In genomic region chr1:104621221-104621620, GRCh38 we compare ENCODE assay signal across 35 cellular contexts.
DNase-seq lines count a peak whose midpoint lies in the region; ATAC-seq, FAIRE-seq and TF ChIP-seq lines count a peak whose summit lies in the region.
"Had no signal": no experiment of that assay in that cellular context is flagged by ENCODE, and none has a peak within 500 bp of the region (broad histone marks: within the 10 kb centered on the region; RNA-seq: fewer than 3 reads in every experiment).

No MANE protein-coding gene starts in this region.

- H3K27ac ChIP-seq in OCI-LY1 (ENCODE audit: low read depth, low read length, poor library complexity, severe bottlenecking) (no peak overlapping the region), endodermal cell (ENCODE audit: low read depth, low read length) (no peak overlapping the region), mesendoderm (ENCODE audit: low read depth, low read length) (peak overlapping the region; percentile 91), pancreas (no peak overlapping the region), ascending aorta (no peak overlapping the region)
- H3K27ac ChIP-seq: 22Rv1; A549; BLaER1; BLaER1 treated with 17β-estradiol and CSF1 and Interleukin-3, amounts not matched to agents 10 nM and 100 nM; C4-2B had no signal

- H2BK120ac ChIP-seq in mesendoderm (ENCODE audit: low read depth, low read length): no peak overlapping the region

- no peak overlapping the region for H3K4ac ChIP-seq in mesendoderm (ENCODE audit: low read depth, low read length)

- no peak for ATAC-seq in pancreas
- ATAC-seq in activated T-cell treated with anti-CD3 and anti-CD28 coated beads, Interleukin-2, amount 50 U/mL, for 4 hours: no peak
- ATAC-seq: A549; CD8-positive, alpha-beta T cell had no signal

- H2BK5ac ChIP-seq in mesendoderm (ENCODE audit: low read length): no peak overlapping the region

- H4K5ac ChIP-seq in mesendoderm (ENCODE audit: low read length): no peak overlapping the region

- no peak for TF ChIP-seq CTCF in OCI-LY1 (IDR thresholded peaks at IDR 0.05; ENCODE audit: low read length)
- no peak for TF ChIP-seq CTCF in endodermal cell (conservative IDR thresholded peaks at IDR 0.05)
- TF ChIP-seq CTCF in pancreas (IDR thresholded peaks at IDR 0.05): no peak
- no peak for TF ChIP-seq CTCF in ascending aorta (IDR thresholded peaks at IDR 0.05)

- 36% methylated on average over 2 of the region's 2 CpGs; no CpG with 5 or more reads in 1 of the 2 experiments for WGBS in endodermal cell (ENCODE audit: insufficient coverage in 1 of 2, insufficient read length in 1 of 2), 2 experiments
- no CpG with 5 or more reads among the region's 2 CpGs for WGBS in mesendoderm (ENCODE audit: extremely low coverage, insufficient coverage, low lambda C conversion rate)
- WGBS in pancreas, 2 donors: 49 to 57% methylated on average over 2 of the region's 2 CpGs

- no peak overlapping the region for H2AK5ac ChIP-seq in mesendoderm (ENCODE audit: low read length)

- no peaks in the 10 kb centered on the region for H4K20me1 ChIP-seq in OCI-LY1 (ENCODE audit: insufficient read depth, low read length)
- H4K20me1 ChIP-seq: BLaER1; BLaER1 treated with 17β-estradiol and CSF1 and Interleukin-3, amounts not matched to agents 10 nM and 100 nM had no signal

- H3K9ac ChIP-seq in OCI-LY1 (ENCODE audit: low read length): no peak overlapping the region
- no peak overlapping the region for H3K9ac ChIP-seq in endodermal cell (ENCODE audit: extremely low read depth, low read length, poor library complexity, severe bottlenecking)
- H3K9ac ChIP-seq in mesendoderm (ENCODE audit: low read length): no peak overlapping the region
- H3K9ac ChIP-seq: BLaER1; BLaER1 treated with 17β-estradiol and CSF1 and Interleukin-3, amounts not matched to agents 10 nM and 100 nM had no signal

- no peaks in the 10 kb centered on the region for H3K27me3 Mint-ChIP-seq in endodermal cell (ENCODE audit: insufficient read depth)
- H3K27me3 Mint-ChIP-seq in activated T-cell treated with anti-CD3 and anti-CD28 coated beads, Interleukin-2, amount 50 U/mL, for 4 hours (ENCODE audit: low read depth): no peaks in the 10 kb centered on the region
- H3K27me3 Mint-ChIP-seq: B cell; CD4-positive, alpha-beta memory T cell; CD4-positive, alpha-beta T cell; CD4-positive, CD25-positive, alpha-beta regulatory T cell had no signal

- H3K9me3 Mint-ChIP-seq in endodermal cell: peaks cover 36% of the 10 kb centered on the region
- H3K9me3 Mint-ChIP-seq in activated T-cell treated with anti-CD3 and anti-CD28 coated beads, Interleukin-2, amount 50 U/mL, for 4 hours: peaks cover 32% of the 10 kb centered on the region

- H3K4me2 ChIP-seq in OCI-LY1 (ENCODE audit: low read length) (no peak overlapping the region), mesendoderm (ENCODE audit: low read length) (no peak overlapping the region)
- H3K4me2 ChIP-seq: A549; BLaER1; BLaER1 treated with 17β-estradiol and CSF1 and Interleukin-3, amounts not matched to agents 10 nM and 100 nM had no signal

- no peak for FAIRE-seq in pancreas (lab: Jason Lieb, UNC)
- FAIRE-seq: A204.1, A549, D721Med had no signal

- peak overlapping the region; percentile 74 for H3K27ac Mint-ChIP-seq in endodermal cell
- H3K27ac Mint-ChIP-seq: B cell; CD14-positive monocyte; CD4-positive, alpha-beta memory T cell; CD4-positive, alpha-beta T cell; CD4-positive, CD25-positive, alpha-beta regulatory T cell; CD8-positive, alpha-beta memory T cell; CD8-positive, alpha-beta T cell had no signal

- no peak overlapping the region for H4K8ac ChIP-seq in mesendoderm (ENCODE audit: low read depth, low read length)

- no peak overlapping the region for H3K23ac ChIP-seq in mesendoderm (ENCODE audit: low read length)

- H3K9me3 ChIP-seq in OCI-LY1 (ENCODE audit: low read length) (peaks cover 8% of the 10 kb centered on the region; the same call in 1 of the 2 replicates), endodermal cell (ENCODE audit: control insufficient read depth, low read length) (peaks cover 35% of the 10 kb centered on the region), pancreas (no peaks in the 10 kb centered on the region), ascending aorta (no peaks in the 10 kb centered on the region)
- H3K9me3 ChIP-seq: A549, Caco-2 had no signal

- peak overlapping the region; percentile 71; the same call in 1 of the 2 replicates for H2AFZ ChIP-seq in OCI-LY1 (ENCODE audit: low read length)

- H3K18ac ChIP-seq in mesendoderm (ENCODE audit: low read length): peak overlapping the region; percentile 71

- H3K79me2 ChIP-seq in OCI-LY1 (ENCODE audit: insufficient read depth, low read length): no peaks in the 10 kb centered on the region
- no peaks in the 10 kb centered on the region for H3K79me2 ChIP-seq in mesendoderm (ENCODE audit: control insufficient read depth, insufficient read depth, low read length)

- H3K36me3 ChIP-seq in OCI-LY1 (ENCODE audit: insufficient read depth, low read length) (no peaks in the 10 kb centered on the region), endodermal cell (ENCODE audit: control insufficient read depth, insufficient read depth, low read length) (no peaks in the 10 kb centered on the region), mesendoderm (ENCODE audit: control insufficient read depth, insufficient read depth, low read length) (no peaks in the 10 kb centered on the region), pancreas (no peaks in the 10 kb centered on the region), ascending aorta (no peaks in the 10 kb centered on the region)
- H3K36me3 ChIP-seq: BE2C; BLaER1; BLaER1 treated with 17β-estradiol and CSF1 and Interleukin-3, amounts not matched to agents 10 nM and 100 nM had no signal

- H3K4me1 Mint-ChIP-seq in endodermal cell: peaks cover 18% of the 10 kb centered on the region
- no peaks in the 10 kb centered on the region for H3K4me1 Mint-ChIP-seq in activated T-cell treated with anti-CD3 and anti-CD28 coated beads, Interleukin-2, amount 50 U/mL, for 4 hours (ENCODE audit: low read depth)
- H3K4me1 Mint-ChIP-seq: B cell; CD14-positive monocyte; CD4-positive, alpha-beta memory T cell; CD4-positive, CD25-positive, alpha-beta regulatory T cell; CD8-positive, alpha-beta memory T cell had no signal

- no peaks in the 10 kb centered on the region for H3K27me3 ChIP-seq in OCI-LY1 (ENCODE audit: insufficient read depth, low read length)
- no peaks in the 10 kb centered on the region for H3K27me3 ChIP-seq in endodermal cell (ENCODE audit: control insufficient read depth, insufficient read depth, low read length, poor library complexity, severe bottlenecking)
- no peaks in the 10 kb centered on the region for H3K27me3 ChIP-seq in mesendoderm (ENCODE audit: insufficient read depth, low read length, poor library complexity)
- H3K27me3 ChIP-seq in pancreas: no peaks in the 10 kb centered on the region
- no peaks in the 10 kb centered on the region for H3K27me3 ChIP-seq in ascending aorta
- H3K27me3 ChIP-seq: BE2C; BLaER1; BLaER1 treated with 17β-estradiol and CSF1 and Interleukin-3, amounts not matched to agents 10 nM and 100 nM had no signal

- no peak overlapping the region for H2BK15ac ChIP-seq in mesendoderm (replicated peaks; ENCODE audit: low read depth)

- H3K4me3 Mint-ChIP-seq in endodermal cell: no peak overlapping the region
- H3K4me3 Mint-ChIP-seq in activated T-cell treated with anti-CD3 and anti-CD28 coated beads, Interleukin-2, amount 50 U/mL, for 4 hours: no peak overlapping the region
- H3K4me3 Mint-ChIP-seq: B cell; CD14-positive monocyte; CD4-positive, alpha-beta memory T cell; CD4-positive, alpha-beta T cell; CD4-positive, CD25-positive, alpha-beta regulatory T cell; CD8-positive, alpha-beta memory T cell; CD8-positive, alpha-beta T cell had no signal

- intact Hi-C loops in pancreas (cut with DNase I): no loop called here
- intact Hi-C loops in ascending aorta (cut with DNase I): no loop called here

- H3K4me3 ChIP-seq in OCI-LY1 (ENCODE audit: low read depth, low read length, poor library complexity, severe bottlenecking): no peak overlapping the region
- H3K4me3 ChIP-seq in endodermal cell (ENCODE audit: low read length): peak overlapping the region; percentile 19
- no peak overlapping the region for H3K4me3 ChIP-seq in mesendoderm (ENCODE audit: low read length)
- no peak overlapping the region for H3K4me3 ChIP-seq in pancreas
- no peak overlapping the region for H3K4me3 ChIP-seq in ascending aorta
- H3K4me3 ChIP-seq: A549; BLaER1; BLaER1 treated with 17β-estradiol and CSF1 and Interleukin-3, amounts not matched to agents 10 nM and 100 nM had no signal

- no peak overlapping the region for H3K56ac ChIP-seq in mesendoderm (ENCODE audit: low read length)

- DNase-seq in endodermal cell (no peak), mesendoderm (peak; percentile 90), pancreas (no peak), ascending aorta (ENCODE audit: low spot score in 2 of 2) (no peak)
- no peak for DNase-seq in activated T-cell treated with anti-CD3 and anti-CD28 coated beads, Interleukin-2, amount 50 U/mL, for 4 hours
- DNase-seq: 8988T; ACHN; AML-193; BE2C; C1 segment of cervical spinal cord; Caco-2; Calu3; CD4-positive, alpha-beta memory T cell; CD4-positive, alpha-beta T cell; CD4-positive, CD25-positive, alpha-beta regulatory T cell; CD8-positive, alpha-beta memory T cell; CD8-positive, alpha-beta T cell; COR-L47; DMS 273 treated with DMSO at 0.1 percent for 48 hours; DMS153; DMS53; DMS79; DMS79 treated with DMSO at 0.1 percent for 48 hours; DND-41; EL had no signal

- peaks cover 6% of the 10 kb centered on the region for H3K4me1 ChIP-seq in OCI-LY1 (ENCODE audit: insufficient read depth, low read length, severe bottlenecking)
- no peaks in the 10 kb centered on the region for H3K4me1 ChIP-seq in endodermal cell (ENCODE audit: control insufficient read depth, insufficient read depth, low read length)
- H3K4me1 ChIP-seq in mesendoderm (ENCODE audit: control insufficient read depth, low read depth, low read length): peaks cover 2% of the 10 kb centered on the region
- H3K4me1 ChIP-seq in pancreas: no peaks in the 10 kb centered on the region
- H3K4me1 ChIP-seq in ascending aorta: no peaks in the 10 kb centered on the region
- H3K4me1 ChIP-seq: A549; BE2C; BLaER1; BLaER1 treated with 17β-estradiol and CSF1 and Interleukin-3, amounts not matched to agents 10 nM and 100 nM; Caco-2 had no signal

- H3K36me3 Mint-ChIP-seq in endodermal cell (ENCODE audit: low read depth): peaks cover 14% of the 10 kb centered on the region
- H3K36me3 Mint-ChIP-seq in activated T-cell treated with anti-CD3 and anti-CD28 coated beads, Interleukin-2, amount 50 U/mL, for 4 hours (ENCODE audit: insufficient read depth): no peaks in the 10 kb centered on the region
- H3K36me3 Mint-ChIP-seq: CD14-positive monocyte; CD4-positive, CD25-positive, alpha-beta regulatory T cell; CD8-positive, alpha-beta T cell had no signal

- no peaks in the 10 kb centered on the region for H3K9me2 ChIP-seq in OCI-LY1 (ENCODE audit: low read depth, low read length)

- H3F3A ChIP-seq in OCI-LY1 (ENCODE audit: insufficient read depth, low read length): no peaks in the 10 kb centered on the region

- H3K79me1 ChIP-seq in mesendoderm (ENCODE audit: low read length): no peaks in the 10 kb centered on the region
